In genomic region chr6:106553440-106553839, GRCh38 we compare ENCODE assay signal across 1 cellular context.
TF ChIP-seq lines count a peak whose summit lies in the region.

No MANE protein-coding gene starts in this region.

TF ChIP-seq in HepG2, 621 proteins besides CTCF, POLR2A, EP300 and RAD21 (continued from another document):
- TF ChIP-seq E2F1 (CRISPR knock-in tag; IDR thresholded peaks at IDR 0.05) (no peak), GPBP1L1 (CRISPR knock-in tag; IDR thresholded peaks at IDR 0.05) (no peak), STAG1 (CRISPR knock-in tag; IDR thresholded peaks at IDR 0.05) (no peak), PHF21A (CRISPR knock-in tag; IDR thresholded peaks at IDR 0.05) (no peak), ZNF660 (CRISPR knock-in tag; IDR thresholded peaks at IDR 0.05; ENCODE audit: borderline replicate concordance, low read depth) (no peak), RARG (CRISPR knock-in tag; IDR thresholded peaks at IDR 0.05; ENCODE audit: low read depth) (no peak), MTA1 (CRISPR knock-in tag; IDR thresholded peaks at IDR 0.05; ENCODE audit: borderline replicate concordance) (no peak), KDM3A (CRISPR knock-in tag; IDR thresholded peaks at IDR 0.05; ENCODE audit: low read depth) (no peak), ZNF841 (CRISPR knock-in tag; IDR thresholded peaks at IDR 0.05; ENCODE audit: borderline replicate concordance) (no peak), ZNF703 (CRISPR knock-in tag; IDR thresholded peaks at IDR 0.05; ENCODE audit: borderline replicate concordance) (no peak), AKAP8 (CRISPR knock-in tag; IDR thresholded peaks at IDR 0.05) (no peak), TEAD2 (CRISPR knock-in tag; IDR thresholded peaks at IDR 0.05) (no peak), NCOA2 (CRISPR knock-in tag; IDR thresholded peaks at IDR 0.05) (no peak), ZNF577 (CRISPR knock-in tag; IDR thresholded peaks at IDR 0.05; ENCODE audit: borderline replicate concordance, low read depth) (no peak)
